9 cellular contexts compared by ENCODE assay signal in the genomic region with DNA sequence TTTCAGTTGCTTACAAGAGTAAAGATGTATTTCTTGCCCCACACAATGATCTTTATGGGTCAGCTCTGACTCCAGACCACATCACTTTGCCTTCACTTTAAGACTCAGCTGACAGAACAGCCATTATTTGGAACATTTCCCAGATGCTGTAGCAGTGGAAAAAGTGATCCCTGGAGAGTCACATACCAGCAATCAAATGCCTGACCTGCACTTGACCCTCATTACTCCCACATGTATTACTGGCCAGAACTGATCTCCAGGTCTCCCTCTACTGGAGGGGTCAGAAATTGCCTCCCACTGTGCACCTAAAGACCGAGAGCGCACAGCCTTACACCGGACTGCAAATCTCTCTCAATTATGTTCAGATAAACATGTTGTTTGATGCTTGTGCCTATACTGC.
A peak's percentile ranks its signal among the peaks of the same experiment; 100 is the strongest.
DNase-seq lines count a peak whose midpoint lies in the region; TF ChIP-seq lines count a peak whose summit lies in the region.
"Had no signal": no experiment of that assay in that cellular context is flagged by ENCODE, and none has a peak within 500 bp of the region (broad histone marks: within the 10 kb centered on the region; RNA-seq: fewer than 3 reads in every experiment).

No MANE protein-coding gene starts in this region.

- H3K4me3 Mint-ChIP-seq in neural crest cell: no peak overlapping the region
- no peak overlapping the region for H3K4me3 Mint-ChIP-seq in CD4-positive, alpha-beta memory T cell
- no peak overlapping the region for H3K4me3 Mint-ChIP-seq in CD14-positive monocyte

- POLR2A ChIA-PET in CD4-positive, alpha-beta memory T cell (lab: Charles Lee; ENCODE audit: partially characterized antibody): no interaction called here

- H3K27me3 ChIP-seq in CD4-positive, alpha-beta memory T cell (ENCODE audit: insufficient read depth, low read length): no peaks in the 10 kb centered on the region

- no peak overlapping the region for H3K27ac ChIP-seq in CD4-positive, alpha-beta memory T cell (ENCODE audit: low read depth, low read length)

- H3K36me3 Mint-ChIP-seq in neural crest cell (ENCODE audit: low read depth): no peaks in the 10 kb centered on the region
- no peaks in the 10 kb centered on the region for H3K36me3 Mint-ChIP-seq in CD4-positive, alpha-beta memory T cell
- no peaks in the 10 kb centered on the region for H3K36me3 Mint-ChIP-seq in CD14-positive monocyte

- H3K27ac Mint-ChIP-seq in neural crest cell (ENCODE audit: unreplicated experiment) (no peak overlapping the region), CD14-positive monocyte (no peak overlapping the region)
- H3K27ac Mint-ChIP-seq in CD4-positive, alpha-beta memory T cell: no peak overlapping the region

- H3K9me3 ChIP-seq in CD4-positive, alpha-beta memory T cell (ENCODE audit: control insufficient read depth in 1 of 2, low read length in 2 of 2): no peaks in the 10 kb centered on the region

- H3K4me3 ChIP-seq in CD4-positive, alpha-beta memory T cell (ENCODE audit: low read length in 2 of 2): no peak overlapping the region

- H3K36me3 ChIP-seq in CD4-positive, alpha-beta memory T cell (ENCODE audit: insufficient read depth, low read length): no peaks in the 10 kb centered on the region

- peaks cover 33% of the 10 kb centered on the region for H3K27me3 Mint-ChIP-seq in neural crest cell (ENCODE audit: low read depth)
- H3K27me3 Mint-ChIP-seq in CD4-positive, alpha-beta memory T cell: no peaks in the 10 kb centered on the region
- no peaks in the 10 kb centered on the region for H3K27me3 Mint-ChIP-seq in CD14-positive monocyte (ENCODE audit: low read depth in 3 of 3)

- TF ChIP-seq CTCF in neural crest cell (conservative IDR thresholded peaks at IDR 0.05) (peak; percentile 43), CD14-positive monocyte (IDR thresholded peaks at IDR 0.05) (no peak)

- no peaks in the 10 kb centered on the region for H3K4me1 ChIP-seq in CD4-positive, alpha-beta memory T cell (ENCODE audit: insufficient read depth, low read length)

- no peaks in the 10 kb centered on the region for H3K4me1 Mint-ChIP-seq in neural crest cell
- H3K4me1 Mint-ChIP-seq in CD4-positive, alpha-beta memory T cell: no peaks in the 10 kb centered on the region
- H3K4me1 Mint-ChIP-seq in CD14-positive monocyte: no peaks in the 10 kb centered on the region

- CTCF ChIA-PET in CD4-positive, alpha-beta memory T cell (lab: Charles Lee; ENCODE audit: partially characterized antibody): no interaction called here

- no peaks in the 10 kb centered on the region for H3K9me3 Mint-ChIP-seq in neural crest cell
- H3K9me3 Mint-ChIP-seq in CD4-positive, alpha-beta memory T cell: peaks cover 0 to 18% (median 6%) of the 10 kb centered on the region in 8 donors
- H3K9me3 Mint-ChIP-seq in CD14-positive monocyte: peaks cover 0 to 3% (median 0%) of the 10 kb centered on the region in 7 donors

- peak; percentile 28 for DNase-seq in GM03348 (ENCODE audit: low spot score)
- peak; percentile 8 for DNase-seq in MV-4-11 (lab: John Stamatoyannopoulos, UW)
- peak; percentile 2 for DNase-seq in dermis blood vessel endothelial cell
- DNase-seq in neural crest cell (ENCODE audit: low read depth, low spot score): no peak
- no peak for DNase-seq in NCI-H2107 (lab: John Stamatoyannopoulos, UW)
- DNase-seq in retina: no peak
- no peak for DNase-seq in CD4-positive, alpha-beta memory T cell
- DNase-seq in CD14-positive monocyte (ENCODE audit: low spot score): no peak
- DNase-seq: activated T-cell treated with anti-CD3 and anti-CD28 coated beads for 4 hours had no signal

- intact Hi-C loops in CD4-positive, alpha-beta memory T cell (cut with micrococcal nuclease): no loop called here
- intact Hi-C loops in CD14-positive monocyte (cut with micrococcal nuclease): no loop called here

Comparison
In these comparisons a context has a peak if more than half of its experiments do, and no peak if none do; other contexts are left out.
1. DNase-seq: peak in GM03348 (single experiment), MV-4-11 (single experiment) and dermis blood vessel endothelial cell (single experiment); none in neural crest cell (single experiment), NCI-H2107 (single experiment), retina (single experiment), CD4-positive, alpha-beta memory T cell (0 of 5) and CD14-positive monocyte (single experiment).